8 cellular contexts compared by ENCODE assay signal in the genomic region with DNA sequence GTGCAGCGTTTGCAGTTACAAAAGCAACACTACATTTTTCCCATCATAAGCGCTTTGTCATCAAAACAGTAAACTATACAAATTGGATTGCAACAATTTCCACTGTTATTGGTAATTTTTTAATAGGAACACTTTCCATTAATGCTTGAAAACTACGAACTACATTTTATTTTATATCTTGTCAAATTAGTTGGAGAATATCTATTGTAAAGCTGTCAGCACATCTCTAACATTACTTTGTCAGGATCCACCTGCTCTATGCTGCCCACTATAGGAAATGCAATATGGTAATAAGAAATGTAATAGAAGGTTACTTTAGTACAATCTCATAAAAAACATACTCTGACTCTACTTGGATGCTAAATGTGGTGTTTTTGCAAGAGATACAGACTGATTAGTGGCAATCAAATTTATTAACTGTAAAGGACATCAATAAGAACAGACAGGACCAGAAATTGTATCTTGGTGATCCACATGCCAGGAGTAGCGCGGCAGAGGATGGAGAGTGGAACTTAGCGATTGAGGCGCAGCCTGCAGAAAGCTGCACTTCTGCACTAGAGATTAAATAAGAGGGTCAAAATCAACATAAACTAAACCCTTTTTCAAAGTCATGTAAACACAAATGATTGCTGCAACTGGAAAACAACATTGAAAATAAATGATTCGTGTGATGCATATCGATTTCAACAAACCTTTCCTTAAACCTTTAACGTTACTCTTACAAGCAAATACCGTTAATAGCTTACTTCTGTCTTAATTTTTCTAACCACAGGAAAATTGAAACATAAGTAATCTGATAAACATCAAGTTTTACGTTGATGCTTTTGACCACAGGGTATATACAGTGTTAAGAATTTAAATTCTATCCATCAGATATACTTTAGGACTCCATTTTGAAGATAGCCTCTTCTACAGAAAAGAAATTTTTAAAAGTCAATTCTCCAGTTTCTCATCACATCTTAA. TPM values are rescaled to one million over a fixed set of nuclear protein-coding genes. Genes with fewer than 3 reads are reported as not detected.
DNase-seq lines count a peak whose midpoint lies in the region; ATAC-seq and TF ChIP-seq lines count a peak whose summit lies in the region.

No MANE protein-coding gene starts in this region.

- peaks cover 10% of the 10 kb centered on the region for H3K4me1 Mint-ChIP-seq in activated T-helper 17 cell treated with anti-CD3 and anti-CD28 coated beads, Interleukin-2, amount 50 U/mL, for 72 hours
- peaks cover 6% of the 10 kb centered on the region for H3K4me1 Mint-ChIP-seq in glutamatergic neuron (ENCODE audit: low read depth, unreplicated experiment)

- no peaks in the 10 kb centered on the region for H3K9me3 ChIP-seq in prostate gland

- TF ChIP-seq CTCF in glutamatergic neuron (IDR thresholded peaks at IDR 0.05; ENCODE audit: partially characterized antibody, unreplicated experiment), result peak; percentile 41
- TF ChIP-seq CTCF in prostate gland (IDR thresholded peaks at IDR 0.05), result peak; percentile 20 to 81 (median 70)

- H3K9me3 Mint-ChIP-seq in activated T-helper 17 cell treated with anti-CD3 and anti-CD28 coated beads, Interleukin-2, amount 50 U/mL, for 72 hours, result no peaks in the 10 kb centered on the region
- H3K9me3 Mint-ChIP-seq in glutamatergic neuron (ENCODE audit: unreplicated experiment), result peaks cover 23% of the 10 kb centered on the region

- H3K36me3 Mint-ChIP-seq in activated T-helper 17 cell treated with anti-CD3 and anti-CD28 coated beads, Interleukin-2, amount 50 U/mL, for 72 hours (ENCODE audit: low read depth), result peaks cover 21% of the 10 kb centered on the region
- no peaks in the 10 kb centered on the region for H3K36me3 Mint-ChIP-seq in glutamatergic neuron (ENCODE audit: unreplicated experiment)

- no peaks in the 10 kb centered on the region for H3K27me3 ChIP-seq in prostate gland (replicated peaks; ENCODE audit: insufficient read depth)

- intact Hi-C loops in prostate gland (cut with DNase I), result loop anchor here (2.0 to 5.0 kb wide), 3 partner anchors 265 to 646 kb away; partner anchors contain the start of genes SCAF11 and SLC38A2

- H3K27ac Mint-ChIP-seq in activated T-helper 17 cell treated with anti-CD3 and anti-CD28 coated beads, Interleukin-2, amount 50 U/mL, for 72 hours, result peak overlapping the region; percentile 99
- H3K27ac Mint-ChIP-seq in glutamatergic neuron (ENCODE audit: unreplicated experiment), result peak overlapping the region; percentile 100

- H3K27me3 Mint-ChIP-seq in activated T-helper 17 cell treated with anti-CD3 and anti-CD28 coated beads, Interleukin-2, amount 50 U/mL, for 72 hours, result no peaks in the 10 kb centered on the region
- peaks cover 7% of the 10 kb centered on the region for H3K27me3 Mint-ChIP-seq in glutamatergic neuron (ENCODE audit: unreplicated experiment)

- H3K36me3 ChIP-seq in prostate gland, result no peaks in the 10 kb centered on the region

- peak overlapping the region; percentile 84 for H3K4me3 Mint-ChIP-seq in activated T-helper 17 cell treated with anti-CD3 and anti-CD28 coated beads, Interleukin-2, amount 50 U/mL, for 72 hours
- peak overlapping the region; percentile 99 for H3K4me3 Mint-ChIP-seq in glutamatergic neuron (ENCODE audit: unreplicated experiment)

- TF ChIP-seq POLR2A in prostate gland (IDR thresholded peaks at IDR 0.05), result no peak

- no peaks in the 10 kb centered on the region for H3K4me1 ChIP-seq in prostate gland (replicated peaks)

- peak overlapping the region; percentile 99 to 100 for H3K27ac ChIP-seq in prostate gland

- H3K4me3 ChIP-seq in prostate gland, result peak overlapping the region; percentile 80 to 87

- no peak for ATAC-seq in activated T-helper 17 cell treated with anti-CD3 and anti-CD28 coated beads, Interleukin-2, amount 50 U/mL, for 72 hours (replicated peaks)
- ATAC-seq in GM18858 (IDR thresholded peaks at IDR 0.05; ENCODE audit: unreplicated experiment), result no peak
- no peak for ATAC-seq in HG03342 (IDR thresholded peaks at IDR 0.05; ENCODE audit: unreplicated experiment)

- DNase-seq in COLO668 (lab: John Stamatoyannopoulos, UW; ENCODE audit: unreplicated experiment) (peak; percentile 8), H4 (ENCODE audit: low spot score) (peak; percentile 40), NCI-H446 (lab: John Stamatoyannopoulos, UW) (peak; percentile 30 to 33), glutamatergic neuron (no peak), prostate gland (ENCODE audit: low spot score) (no peak)

- 4% methylated on average over 12 of the region's 12 CpGs for WGBS in prostate gland

RNA-seq across cellular contexts. Expression of gene ARID2, which starts 3.6 kb away (rescaled TPM):
- 12.1 and 12.8 TPM in 2 replicates for total RNA-seq in H4 (2014; rRNA removed; shearing (Covaris generic))
- 10 to 100 TPM; 29.0 to 33.6 TPM for total RNA-seq in activated T-helper 17 cell treated with anti-CD3 and anti-CD28 coated beads, Interleukin-2, amount 50 U/mL, for 72 hours
- total RNA-seq in glutamatergic neuron (ENCODE audit: unreplicated experiment), result 45.5 TPM
- total RNA-seq in prostate gland, result 10 to 100 TPM; 29.5 to 47.3 TPM

Comparison
In these comparisons a context has a peak if more than half of its experiments do, and no peak if none do; other contexts are left out.
1. DNase-seq: peak in COLO668 (single experiment), H4 (single experiment) and NCI-H446 (2 of 2); none in glutamatergic neuron (single experiment) and prostate gland (single experiment).